ENCODE assay signal across 1 cellular context in the genomic region with DNA sequence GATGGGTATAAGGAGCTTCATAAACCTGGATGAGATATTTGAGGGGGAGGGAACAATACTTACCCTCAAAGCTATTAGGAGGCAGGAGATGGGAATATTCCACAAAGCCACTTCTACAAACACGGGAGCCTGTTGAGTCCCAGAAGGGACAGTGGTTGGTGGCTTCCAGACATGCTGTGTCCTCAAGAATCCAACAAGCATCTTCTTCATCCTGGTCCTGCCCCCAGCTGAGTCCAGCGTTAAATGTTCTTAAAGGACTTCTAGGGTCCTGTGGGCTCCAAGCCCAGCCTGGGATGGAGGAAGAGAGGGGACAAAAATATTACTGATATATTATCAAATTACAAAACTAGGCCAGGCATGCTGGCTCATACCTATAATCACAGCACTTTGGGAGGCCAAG.
TF ChIP-seq lines count a peak whose summit lies in the region.

No MANE protein-coding gene starts in this region.

TF ChIP-seq in IMR-90, 13 proteins besides CTCF, POLR2A, EP300 and RAD21:
- TF ChIP-seq RFX5 (IDR thresholded peaks at IDR 0.05; ENCODE audit: low read depth, low read length) = no peak
- TF ChIP-seq CEBPB (IDR thresholded peaks at IDR 0.05; ENCODE audit: low read depth, low read length) = no peak
- TF ChIP-seq CHD1 (IDR thresholded peaks at IDR 0.05; ENCODE audit: low read depth, low read length) = no peak
- TF ChIP-seq MAFK (IDR thresholded peaks at IDR 0.05; ENCODE audit: low read depth, low read length) = no peak
- no peak for TF ChIP-seq SMC3 (IDR thresholded peaks at IDR 0.05; ENCODE audit: low read depth, low read length)
- no peak for TF ChIP-seq BHLHE40 (IDR thresholded peaks at IDR 0.05; ENCODE audit: low read depth, low read length)
- TF ChIP-seq, protein P1, sequence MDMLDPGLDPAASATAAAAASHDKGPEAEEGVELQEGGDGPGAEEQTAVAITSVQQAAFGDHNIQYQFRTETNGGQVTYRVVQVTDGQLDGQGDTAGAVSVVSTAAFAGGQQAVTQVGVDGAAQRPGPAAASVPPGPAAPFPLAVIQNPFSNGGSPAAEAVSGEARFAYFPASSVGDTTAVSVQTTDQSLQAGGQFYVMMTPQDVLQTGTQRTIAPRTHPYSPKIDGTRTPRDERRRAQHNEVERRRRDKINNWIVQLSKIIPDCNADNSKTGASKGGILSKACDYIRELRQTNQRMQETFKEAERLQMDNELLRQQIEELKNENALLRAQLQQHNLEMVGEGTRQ (IDR thresholded peaks at IDR 0.05; ENCODE audit: low read depth, low read length) = no peak
- no peak for TF ChIP-seq RCOR1 (IDR thresholded peaks at IDR 0.05; ENCODE audit: insufficient replicate concordance, low read length)
- no peak for TF ChIP-seq MXI1 (IDR thresholded peaks at IDR 0.05; ENCODE audit: borderline replicate concordance, low read depth, low read length)
- no peak for TF ChIP-seq MAZ (IDR thresholded peaks at IDR 0.05; ENCODE audit: borderline replicate concordance, low read depth, low read length)
